Comparison of ENCODE assay signal across 8 cellular contexts in genomic region chr3:102179321-102180290, GRCh38.
DNase-seq lines count a peak whose midpoint lies in the region; ATAC-seq and TF ChIP-seq lines count a peak whose summit lies in the region.

No MANE protein-coding gene starts in this region.

- peak overlapping the region; percentile 52 for H3K4me2 ChIP-seq in SU-DHL-6 (ENCODE audit: low read depth, low read length, poor library complexity, severe bottlenecking)

- no peaks in the 10 kb centered on the region for H3F3A ChIP-seq in SU-DHL-6 (ENCODE audit: insufficient read depth)

- peak; percentile 61 for ATAC-seq in GM21825 (IDR thresholded peaks at IDR 0.05; ENCODE audit: unreplicated experiment)
- no peak for ATAC-seq in HG02571 (IDR thresholded peaks at IDR 0.05; ENCODE audit: unreplicated experiment)

- no peaks in the 10 kb centered on the region for H3K9me2 ChIP-seq in SU-DHL-6 (replicated peaks; ENCODE audit: insufficient read depth, low read length)

- no peaks in the 10 kb centered on the region for H3K9me3 ChIP-seq in SU-DHL-6 (ENCODE audit: insufficient read depth, low read length)
- H3K9me3 ChIP-seq in mesodermal cell (ENCODE audit: control insufficient read depth, low read length) = no peaks in the 10 kb centered on the region

- H3K36me3 ChIP-seq in SU-DHL-6 (ENCODE audit: low read length) (no peaks in the 10 kb centered on the region), mesodermal cell (ENCODE audit: control insufficient read depth, insufficient read depth, low read length) (no peaks in the 10 kb centered on the region)

- DNase-seq in EL (peak; percentile 55), NCI-H524 treated with DMSO at 0.1 percent for 48 hours (lab: John Stamatoyannopoulos, UW) (no peak), NCI-H2196 (lab: John Stamatoyannopoulos, UW; ENCODE audit: unreplicated experiment) (no peak), GM19240 (ENCODE audit: insufficient read length, low spot score) (no peak)

- H2AFZ ChIP-seq in SU-DHL-6 (ENCODE audit: low read depth, low read length, severe bottlenecking) = peak overlapping the region; percentile 84

- no peaks in the 10 kb centered on the region for H3K27me3 ChIP-seq in SU-DHL-6 (ENCODE audit: low read length)

- H3K27ac ChIP-seq in SU-DHL-6 (ENCODE audit: low read depth, low read length) (no peak overlapping the region), mesodermal cell (ENCODE audit: low read depth, low read length, severe bottlenecking) (peak overlapping the region; percentile 56)

- H3K4me1 ChIP-seq in mesodermal cell (ENCODE audit: control insufficient read depth, insufficient read depth, low read length, poor library complexity, severe bottlenecking) = peaks cover 5% of the 10 kb centered on the region

- peak overlapping the region; percentile 30 for H3K4me3 ChIP-seq in SU-DHL-6 (ENCODE audit: insufficient read depth, low read length, poor library complexity, severe bottlenecking)
- H3K4me3 ChIP-seq in mesodermal cell (ENCODE audit: extremely low read depth, insufficient read depth, low read length, poor library complexity, severe bottlenecking) = no peak overlapping the region

- TF ChIP-seq CTCF in SU-DHL-6 (IDR thresholded peaks at IDR 0.05; ENCODE audit: insufficient read depth, low read length, poor library complexity, severe bottlenecking) = no peak

- 100% methylated on average over 1 of the region's 8 CpGs; no CpG with 5 or more reads in 1 of the 2 experiments for WGBS in mesodermal cell (ENCODE audit: insufficient coverage in 2 of 2), 2 experiments

- H3K9ac ChIP-seq in SU-DHL-6 (ENCODE audit: low read length) = no peak overlapping the region

- H4K20me1 ChIP-seq in SU-DHL-6 (ENCODE audit: low read depth, low read length) = no peaks in the 10 kb centered on the region

- no peaks in the 10 kb centered on the region for H3K79me2 ChIP-seq in SU-DHL-6 (ENCODE audit: insufficient read depth, low read length)
